ENCODE assay signal across 24 cellular contexts in the genomic region with DNA sequence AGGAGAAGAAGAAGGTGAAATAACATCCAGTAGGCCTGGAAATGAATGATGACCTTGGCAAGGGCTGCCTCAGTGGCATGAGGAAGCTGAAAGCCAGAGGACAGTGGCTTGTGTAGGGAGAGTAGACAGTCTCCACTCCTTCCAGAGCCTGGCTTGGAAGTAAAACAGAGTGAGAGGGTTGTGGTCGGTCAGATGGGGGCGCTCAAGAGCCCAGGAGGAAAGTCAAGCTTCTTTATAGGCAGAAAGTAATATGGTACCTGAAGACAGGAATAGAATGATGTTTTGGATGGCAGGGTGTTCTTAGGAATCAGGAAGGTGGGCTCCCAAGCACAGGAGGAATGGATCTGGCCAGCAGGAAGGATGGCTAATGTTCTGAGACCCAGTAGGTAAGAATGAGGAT.
"Had no signal": no experiment of that assay in that cellular context is flagged by ENCODE, and none has a peak within 500 bp of the region (broad histone marks: within the 10 kb centered on the region; RNA-seq: fewer than 3 reads in every experiment).

No MANE protein-coding gene starts in this region.

- DNase-seq: activated B cell treated with CpG ODN at 0.5 μM for 24 hours; activated CD4-positive, alpha-beta T cell treated with anti-CD3 and anti-CD28 coated beads for 48 hours; activated CD8-positive, alpha-beta T cell treated with anti-CD3 and anti-CD28 coated beads, Interleukin-2, amount 10 ng/mL, durations not matched to agents 7 days and 5 days; activated naive CD4-positive, alpha-beta T cell treated with anti-CD3 and anti-CD28 coated beads, Interleukin-2, amount 10 ng/mL, durations not matched to agents 7 days and 5 days; activated T-cell treated with anti-CD3 and anti-CD28 coated beads, Interleukin-2, amount 50 U/mL, for 4 hours; adrenal gland; dermis blood vessel endothelial cell; effector memory CD4-positive, alpha-beta T cell; foreskin melanocyte; glutamatergic neuron; hippocampal formation; islet precursor cell; left colon; pancreas; stimulated activated CD4-positive, alpha-beta T cell treated with anti-CD3 and anti-CD28 coated beads, Interleukin-4, amount 100 ng/mL, for 4 hours; T-helper 1 cell; T-helper 9 cell; upper lobe of right lung had no signal

- H3K4me3 Mint-ChIP-seq: activated B cell treated with CpG ODN at 0.5 μM for 24 hours; activated CD8-positive, alpha-beta T cell treated with anti-CD3 and anti-CD28 coated beads, Interleukin-2, amount 10 ng/mL, durations not matched to agents 7 days and 5 days; activated naive CD4-positive, alpha-beta T cell treated with anti-CD3 and anti-CD28 coated beads, Interleukin-2, amount 10 ng/mL, durations not matched to agents 7 days and 5 days; activated T-cell treated with anti-CD3 and anti-CD28 coated beads, Interleukin-2, amount 50 U/mL, for 4 hours; mesothelial cell of epicardium; natural killer cell treated with Interleukin-12 subunit alpha and Interleukin-12 subunit beta and Interleukin-15 and Interleukin-18, amount 100 ng/mL, for 72 hours; stimulated activated memory B cell treated with anti-CD40 and anti-IgM and Interleukin-4, amounts not matched to agents 10 μg/mL and 1 μg/mL and 100 μg/mL, for 72 hours had no signal

- ATAC-seq: activated CD8-positive, alpha-beta T cell treated with anti-CD3 and anti-CD28 coated beads, Interleukin-2, amount 10 ng/mL, durations not matched to agents 7 days and 5 days; activated T-cell treated with anti-CD3 and anti-CD28 coated beads, Interleukin-2, amount 50 U/mL, for 4 hours; left colon; natural killer cell treated with Interleukin-12 subunit alpha and Interleukin-12 subunit beta and Interleukin-15 and Interleukin-18, amount 100 ng/mL, for 72 hours; pancreas; sciatic nerve; stimulated activated memory B cell treated with anti-CD40 and anti-IgM and Interleukin-4, amounts not matched to agents 10 μg/mL and 1 μg/mL and 100 μg/mL, for 72 hours; upper lobe of right lung had no signal

- H3K27ac Mint-ChIP-seq: activated B cell treated with CpG ODN at 0.5 μM for 24 hours; activated CD8-positive, alpha-beta T cell treated with anti-CD3 and anti-CD28 coated beads, Interleukin-2, amount 10 ng/mL, durations not matched to agents 7 days and 5 days; activated naive CD4-positive, alpha-beta T cell treated with anti-CD3 and anti-CD28 coated beads, Interleukin-2, amount 10 ng/mL, durations not matched to agents 7 days and 5 days; mesothelial cell of epicardium; natural killer cell treated with Interleukin-12 subunit alpha and Interleukin-12 subunit beta and Interleukin-15 and Interleukin-18, amount 100 ng/mL, for 72 hours; stimulated activated memory B cell treated with anti-CD40 and anti-IgM and Interleukin-4, amounts not matched to agents 10 μg/mL and 1 μg/mL and 100 μg/mL, for 72 hours had no signal

- H3K9me3 Mint-ChIP-seq: activated B cell treated with CpG ODN at 0.5 μM for 24 hours; activated naive CD4-positive, alpha-beta T cell treated with anti-CD3 and anti-CD28 coated beads, Interleukin-2, amount 10 ng/mL, durations not matched to agents 7 days and 5 days; activated T-cell treated with anti-CD3 and anti-CD28 coated beads, Interleukin-2, amount 50 U/mL, for 4 hours; mesothelial cell of epicardium; natural killer cell treated with Interleukin-12 subunit alpha and Interleukin-12 subunit beta and Interleukin-15 and Interleukin-18, amount 100 ng/mL, for 72 hours; stimulated activated memory B cell treated with anti-CD40 and anti-IgM and Interleukin-4, amounts not matched to agents 10 μg/mL and 1 μg/mL and 100 μg/mL, for 72 hours had no signal

- H3K36me3 Mint-ChIP-seq: activated naive CD4-positive, alpha-beta T cell treated with anti-CD3 and anti-CD28 coated beads, Interleukin-2, amount 10 ng/mL, durations not matched to agents 7 days and 5 days; mesothelial cell of epicardium; natural killer cell treated with Interleukin-12 subunit alpha and Interleukin-12 subunit beta and Interleukin-15 and Interleukin-18, amount 100 ng/mL, for 72 hours; stimulated activated memory B cell treated with anti-CD40 and anti-IgM and Interleukin-4, amounts not matched to agents 10 μg/mL and 1 μg/mL and 100 μg/mL, for 72 hours had no signal

- H3K27me3 Mint-ChIP-seq: activated naive CD4-positive, alpha-beta T cell treated with anti-CD3 and anti-CD28 coated beads, Interleukin-2, amount 10 ng/mL, durations not matched to agents 7 days and 5 days had no signal

- H3K4me3 ChIP-seq: adrenal gland, lung, pancreas, thoracic aorta, upper lobe of right lung had no signal

- H3K4me1 Mint-ChIP-seq: activated B cell treated with CpG ODN at 0.5 μM for 24 hours; activated naive CD4-positive, alpha-beta T cell treated with anti-CD3 and anti-CD28 coated beads, Interleukin-2, amount 10 ng/mL, durations not matched to agents 7 days and 5 days; stimulated activated memory B cell treated with anti-CD40 and anti-IgM and Interleukin-4, amounts not matched to agents 10 μg/mL and 1 μg/mL and 100 μg/mL, for 72 hours had no signal
